ENCODE assay signal across 8 cellular contexts in the genomic region with DNA sequence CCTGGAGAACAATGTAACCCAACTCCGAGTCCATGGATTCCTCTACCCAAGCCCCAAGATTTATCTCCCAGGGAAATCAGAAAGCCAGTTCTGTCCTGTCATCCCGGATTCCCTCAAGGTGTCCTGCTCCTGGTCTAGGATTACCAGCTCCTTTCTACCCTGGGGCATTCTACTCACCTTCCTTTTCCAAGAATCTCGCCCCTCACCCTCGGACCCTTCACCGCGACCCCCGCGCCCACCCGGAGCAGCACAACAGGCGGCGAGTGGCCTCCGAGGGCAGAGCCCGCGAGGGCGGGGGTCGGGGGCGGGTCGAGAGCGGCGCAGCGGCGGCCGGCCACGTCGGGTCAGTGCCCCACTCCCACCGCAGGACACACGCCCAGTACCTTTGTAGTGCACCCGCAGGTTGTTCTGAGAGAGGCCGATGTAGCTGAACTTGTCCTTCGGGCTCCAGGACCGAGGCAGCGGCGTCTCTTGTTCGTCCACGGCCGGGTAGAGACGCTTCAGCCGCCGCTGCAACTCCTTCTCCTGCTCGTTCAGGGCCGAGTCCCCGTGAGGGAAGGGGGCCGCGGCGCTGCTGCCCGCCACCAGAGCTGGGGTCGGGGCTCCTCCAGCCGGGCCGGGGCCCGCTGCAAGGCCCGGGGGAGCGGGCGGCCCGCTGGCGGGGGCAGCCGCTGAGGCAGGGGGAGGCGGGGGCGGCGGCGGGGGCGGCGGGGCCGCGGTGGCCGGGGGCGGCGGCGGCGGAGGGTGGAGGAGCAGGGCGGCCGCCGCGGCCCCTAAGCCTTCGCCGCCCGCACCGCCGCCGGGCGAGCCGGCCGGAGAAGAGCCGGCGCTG. TPM values are rescaled to one million over a fixed set of nuclear protein-coding genes. Genes with fewer than 3 reads are reported as not detected.
A peak's percentile ranks its signal among the peaks of the same experiment; 100 is the strongest.
DNase-seq lines count a peak whose midpoint lies in the region; ATAC-seq lines count a peak whose summit lies in the region.

No MANE protein-coding gene starts in this region.

- peak; percentile 16 for ATAC-seq in HG02938 (IDR thresholded peaks at IDR 0.05; ENCODE audit: unreplicated experiment)

- no peaks in the 10 kb centered on the region for H3K4me1 ChIP-seq in NT2/D1 (ENCODE audit: insufficient read depth, insufficient read length)

- H3K27me3 ChIP-seq in NT2/D1 (ENCODE audit: insufficient read depth, insufficient read length) = no peaks in the 10 kb centered on the region

- DNase-seq in NCI-H510A (lab: John Stamatoyannopoulos, UW) (peak; percentile 25), NCI-H510A treated with DMSO at 0.1 percent for 48 hours (lab: John Stamatoyannopoulos, UW) (no peak), NT2/D1 (ENCODE audit: low read depth, low spot score) (no peak), globus pallidus (ENCODE audit: low spot score) (peak; percentile 32), occipital lobe (lab: John Stamatoyannopoulos, UW) (peak; percentile 11), middle frontal gyrus (ENCODE audit: extremely low spot score, low spot score) (no peak)
- DNase-seq in activated gamma-delta T cell treated with anti-CD3 and anti-CD28 coated beads, Interleukin-2, amount 50 U/mL, for 16 hours (ENCODE audit: low read depth) = peak; percentile 15

- peak overlapping the region; percentile 88 for H3K9ac ChIP-seq in NT2/D1 (ENCODE audit: insufficient read length, low read depth)

- H3K36me3 ChIP-seq in NT2/D1 (ENCODE audit: insufficient read depth, insufficient read length, low read length) = no peaks in the 10 kb centered on the region

- H3K4me3 ChIP-seq in NT2/D1 (ENCODE audit: insufficient read length, low read depth) = peak overlapping the region; percentile 76

- peaks cover 7% of the 10 kb centered on the region; the same call in 1 of the 2 replicates for H3K9me3 ChIP-seq in NT2/D1 (ENCODE audit: insufficient read depth, low read length)

RNA-seq across cellular contexts. Expression of gene RANBP9, which starts 0.9 kb away (rescaled TPM):
- total RNA-seq in occipital lobe = 90.5 TPM

Comparison
In these comparisons a context has a peak if more than half of its experiments do, and no peak if none do; other contexts are left out.
1. DNase-seq: peak in NCI-H510A (single experiment), activated gamma-delta T cell treated with anti-CD3 and anti-CD28 coated beads, Interleukin-2, amount 50 U/mL, for 16 hours (single experiment), globus pallidus (single experiment) and occipital lobe (single experiment); none in NCI-H510A treated with DMSO at 0.1 percent for 48 hours (single experiment), NT2/D1 (single experiment) and middle frontal gyrus (single experiment).